In the genomic region with DNA sequence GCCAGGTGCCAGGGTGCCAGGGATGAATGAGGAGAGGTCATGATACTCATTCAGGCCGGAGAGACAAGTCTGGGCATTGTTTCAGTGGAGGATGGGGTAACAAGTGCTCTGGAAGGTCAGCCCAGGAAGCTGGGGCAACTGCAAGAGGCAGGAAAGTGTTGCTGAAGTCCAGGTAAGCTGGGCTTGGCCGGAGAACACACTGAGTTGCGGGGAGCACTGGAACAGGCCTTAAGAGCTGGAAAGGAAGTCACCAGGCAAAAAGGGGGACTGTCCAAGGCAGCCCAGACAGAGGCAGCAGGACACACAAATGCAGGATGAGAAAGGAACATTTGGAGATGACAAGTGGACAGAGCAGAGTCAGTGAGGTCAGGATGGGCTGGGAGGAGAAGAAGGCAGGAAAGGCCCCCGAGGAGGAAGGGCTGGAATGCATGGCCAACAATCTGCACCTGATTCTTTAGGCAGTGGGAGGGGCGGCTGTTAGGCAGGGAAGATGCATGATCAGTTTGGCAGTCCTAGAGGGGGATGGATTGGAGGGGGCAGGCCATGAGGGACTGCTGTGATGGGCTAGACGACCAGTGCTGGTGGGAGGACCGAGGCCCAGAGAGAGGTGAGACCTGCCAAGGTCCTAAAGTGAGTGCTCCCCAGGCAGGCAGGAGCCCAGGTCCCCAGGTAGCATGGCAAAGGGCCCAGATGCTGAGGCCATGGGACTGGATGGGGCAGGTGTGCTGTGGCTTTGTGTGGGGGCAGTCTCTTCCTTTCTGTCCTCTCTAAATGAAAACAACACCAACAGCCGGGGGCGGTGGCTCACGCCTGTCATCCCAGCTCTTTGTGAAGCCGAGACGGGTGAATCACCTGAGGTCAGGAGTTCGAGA, we compare ENCODE assay signal across 22 cellular contexts. TPM values are rescaled to one million over a fixed set of nuclear protein-coding genes. Genes with fewer than 3 reads are reported as not detected.
A peak's percentile ranks its signal among the peaks of the same experiment; 100 is the strongest.
DNase-seq lines count a peak whose midpoint lies in the region; ATAC-seq, FAIRE-seq and TF ChIP-seq lines count a peak whose summit lies in the region.
"Had no signal": no experiment of that assay in that cellular context is flagged by ENCODE, and none has a peak within 500 bp of the region (broad histone marks: within the 10 kb centered on the region; RNA-seq: fewer than 3 reads in every experiment).

No MANE protein-coding gene starts in this region.

- H3K27ac ChIP-seq in HCT116 (ENCODE audit: low read depth, low read length) (no peak overlapping the region), kidney (ENCODE audit: low read depth in 2 of 2, low read length in 2 of 2) (no peak overlapping the region), upper lobe of right lung (no peak overlapping the region)
- H3K27ac ChIP-seq: C4-2B, RWPE1 had no signal

- TF ChIP-seq RAD21 in HCT116 (IDR thresholded peaks at IDR 0.05; ENCODE audit: low read depth), result no peak

- no peak for TF ChIP-seq POLR2A in HCT116 (IDR thresholded peaks at IDR 0.05; ENCODE audit: borderline replicate concordance, extremely low read depth, insufficient read depth, insufficient read length)

- TF ChIP-seq CTCF in HCT116 (IDR thresholded peaks at IDR 0.05 in 2 of 3, conservative IDR thresholded peaks at IDR 0.05 in 1 of 3; ENCODE audit: borderline replicate concordance in 1 of 3, insufficient read depth in 1 of 3, low read depth in 2 of 3, low read length in 2 of 3) (no peak), kidney (IDR thresholded peaks at IDR 0.05; ENCODE audit: borderline replicate concordance, extremely low read depth, insufficient read depth) (no peak), upper lobe of right lung (IDR thresholded peaks at IDR 0.05) (no peak)

- RAD21 ChIA-PET in HCT116 (lab: Charles Lee; ENCODE audit: low non-redundant PET in 1 of 2, low total read pairs in 2 of 2, uncharacterized antibody in 2 of 2, unreplicated experiment in 2 of 2), result interaction anchor here (0.6 to 0.8 kb wide), 4 partner anchors 52 to 114 kb away, joined by 3 to 4 read pairs (median 3); no protein-coding TSS in a partner anchor

- FAIRE-seq in kidney (lab: Jason Lieb, UNC), result no peak
- FAIRE-seq: G401.6 had no signal

- H3K36me3 ChIP-seq in HCT116 (ENCODE audit: control insufficient read depth in 1 of 2, insufficient read depth in 2 of 2, low read length in 2 of 2), result no peaks in the 10 kb centered on the region
- H3K36me3 ChIP-seq in kidney (ENCODE audit: control insufficient read depth in 1 of 2, insufficient read depth in 2 of 2, low read length in 2 of 2), result no peaks in the 10 kb centered on the region
- H3K36me3 ChIP-seq in upper lobe of right lung, result no peaks in the 10 kb centered on the region
- H3K36me3 ChIP-seq: MG63 had no signal

- H4K20me1 ChIP-seq in HCT116 (ENCODE audit: insufficient read depth), result no peaks in the 10 kb centered on the region

- no peaks in the 10 kb centered on the region for H3K9me3 ChIP-seq in HCT116 (ENCODE audit: control insufficient read depth in 1 of 2, insufficient read depth in 1 of 2, low read depth in 1 of 2, low read length in 2 of 2)
- H3K9me3 ChIP-seq in T-helper 17 cell (ENCODE audit: control insufficient read depth, low read length, poor library complexity, severe bottlenecking), result no peaks in the 10 kb centered on the region
- H3K9me3 ChIP-seq in kidney (ENCODE audit: control insufficient read depth in 1 of 2, low read length in 2 of 2), result no peaks in the 10 kb centered on the region
- no peaks in the 10 kb centered on the region for H3K9me3 ChIP-seq in upper lobe of right lung
- H3K9me3 ChIP-seq: MG63 had no signal

- H3K4me3 Mint-ChIP-seq in T-helper 17 cell, result peak overlapping the region; percentile 31
- H3K4me3 Mint-ChIP-seq: IgD-negative memory B cell had no signal

- BruUV-seq in HCT116 (replicated peaks; lab: Mats Ljungman, UMichigan), result no TSS peak

- H3K79me2 ChIP-seq in HCT116 (ENCODE audit: insufficient read depth, low read length), result no peaks in the 10 kb centered on the region

- H3K9ac ChIP-seq in HCT116 (ENCODE audit: low read length), result no peak overlapping the region
- no peak overlapping the region for H3K9ac ChIP-seq in kidney (ENCODE audit: low read length in 2 of 2)

- intact Hi-C loops in HCT116 (cut with micrococcal nuclease), result no loop called here
- intact Hi-C loops in kidney (cut with DNase I), result loop anchor here (5.0 kb wide), 1 partner anchor 110 kb away; no protein-coding TSS in a partner anchor
- intact Hi-C loops in upper lobe of right lung (cut with DNase I), result loop anchor here (5.0 kb wide), 1 partner anchor 110 kb away; no protein-coding TSS in a partner anchor

- peaks cover 55% of the 10 kb centered on the region for H3K27me3 Mint-ChIP-seq in T-helper 17 cell

- CTCF ChIA-PET in HCT116 (lab: Charles Lee), result interaction anchor here (0.7 to 1.2 kb wide), 7 partner anchors 10 to 147 kb away, joined by 3 to 5 read pairs (median 3); a partner anchor contains a TSS

- H2AFZ ChIP-seq in HCT116 (ENCODE audit: low read depth, low read length, poor library complexity, severe bottlenecking), result no peak overlapping the region

- DNase-seq in ELR (ENCODE audit: low read depth) (peak; percentile 40), HCT116 (ENCODE audit: low read depth, low spot score) (no peak), T-helper 17 cell (no peak), kidney (peak; percentile 41), upper lobe of right lung (no peak), foreskin melanocyte (no peak), GOT3 (lab: John Stamatoyannopoulos, UW) (no peak)
- DNase-seq: AML-193, Karpas-422, MG63, NCI-H1048, NCI-H1436, NCI-H1930, NCI-H345, NCI-H524 treated with DMSO at 0.1 percent for 48 hours, PC-3 had no signal

- H3K4me2 ChIP-seq in HCT116 (ENCODE audit: low read length), result peak overlapping the region; percentile 70

- H3K27me3 ChIP-seq in HCT116 (ENCODE audit: insufficient read depth, low read length) (no peaks in the 10 kb centered on the region), upper lobe of right lung (no peaks in the 10 kb centered on the region)
- H3K27me3 ChIP-seq: MG63 had no signal

- H3K27ac Mint-ChIP-seq in T-helper 17 cell, result no peak overlapping the region
- H3K27ac Mint-ChIP-seq: IgD-negative memory B cell had no signal

- H3K9me2 ChIP-seq in HCT116 (ENCODE audit: insufficient read depth), result no peaks in the 10 kb centered on the region

- H3K4me1 Mint-ChIP-seq in T-helper 17 cell, result peaks cover 5% of the 10 kb centered on the region

- peaks cover 8% of the 10 kb centered on the region for H3K36me3 Mint-ChIP-seq in T-helper 17 cell (ENCODE audit: low read depth)
- H3K36me3 Mint-ChIP-seq: IgD-negative memory B cell had no signal

- ATAC-seq in HCT116 (no peak), T-helper 17 cell (no peak), upper lobe of right lung (no peak), HG03139 (IDR thresholded peaks at IDR 0.05; ENCODE audit: unreplicated experiment) (no peak)

- POLR2A ChIA-PET in HCT116 (lab: Charles Lee), result no interaction called here

- peaks cover 6 to 15% of the 10 kb centered on the region in 2 experiments; a peak in 3 of 4 replicates for H3K4me1 ChIP-seq in HCT116 (ENCODE audit: control insufficient read depth in 1 of 2, insufficient read depth in 2 of 2, low read length in 2 of 2)
- peaks cover 0 to 2% of the 10 kb centered on the region in 2 donors for H3K4me1 ChIP-seq in kidney (ENCODE audit: control insufficient read depth in 1 of 2, insufficient read depth in 1 of 2, low read depth in 1 of 2, low read length in 2 of 2)
- no peaks in the 10 kb centered on the region for H3K4me1 ChIP-seq in upper lobe of right lung

- H3K4me3 ChIP-seq in HCT116 (replicated peaks in 1 of 2; ENCODE audit: low read depth in 1 of 2, low read length in 2 of 2) (no peak overlapping the region), kidney (ENCODE audit: low read length in 2 of 2) (no peak overlapping the region), upper lobe of right lung (no peak overlapping the region)
- H3K4me3 ChIP-seq: MG63 had no signal

TF ChIP-seq in HCT116, 20 proteins besides CTCF, POLR2A, EP300 and RAD21:
- no peak for TF ChIP-seq FOSL1 (IDR thresholded peaks at IDR 0.05; ENCODE audit: low read depth)

RNA-seq across cellular contexts. Expression of a gene that starts 17.2 kb away (rescaled TPM):
- not detected for total RNA-seq in HCT116 (2021; ENCODE audit: unreplicated experiment)
- 0.02 and 0.03 TPM in 2 replicates for polyA plus RNA-seq in HCT116 (2012)
- under 1 TPM; 0.12 to 0.21 TPM for total RNA-seq in T-helper 17 cell
- total RNA-seq in kidney, result 0.88 TPM
- polyA plus RNA-seq in kidney (ENCODE audit: insufficient read depth, low read depth, low replicate concordance), result 0.32 TPM
- 1.6 TPM for total RNA-seq in upper lobe of right lung
- total RNA-seq: HT-29 had no signal

RNA-seq across cellular contexts. Expression of a gene that starts 23.7 kb away (rescaled TPM):
- total RNA-seq in HCT116 (2021; ENCODE audit: unreplicated experiment) (42.3 TPM), T-helper 17 cell (1 to 10 TPM; 8.3 to 9.3 TPM), kidney (21.4 TPM), upper lobe of right lung (22.6 TPM)
- 32.0 and 36.2 TPM in 2 replicates for polyA plus RNA-seq in HCT116 (2012)
- polyA plus RNA-seq in kidney (ENCODE audit: insufficient read depth, low read depth, low replicate concordance), result 14.7 TPM

RNA-seq across cellular contexts. Expression of a gene that starts 56.4 kb away (rescaled TPM):
- 0.76 TPM for total RNA-seq in HCT116 (2021; ENCODE audit: unreplicated experiment)
- 0.27 and 0.35 TPM in 2 replicates for polyA plus RNA-seq in HCT116 (2012)
- total RNA-seq in T-helper 17 cell, result under 1 TPM; 0.15 to 0.29 TPM
- 0.82 TPM for total RNA-seq in kidney
- polyA plus RNA-seq in kidney (ENCODE audit: insufficient read depth, low read depth, low replicate concordance), result 2.5 TPM
- 1.3 TPM for total RNA-seq in upper lobe of right lung
- total RNA-seq: HT-29 had no signal
- polyA plus RNA-seq: IgD-negative memory B cell had no signal

Comparison
In these comparisons a context has a peak if more than half of its experiments do, and no peak if none do; other contexts are left out.
1. DNase-seq: peak in ELR (single experiment) and kidney (single experiment); none in HCT116 (single experiment), T-helper 17 cell (0 of 3), upper lobe of right lung (single experiment), foreskin melanocyte (single experiment) and GOT3 (single experiment).